16 cellular contexts compared by ENCODE assay signal in the genomic region with DNA sequence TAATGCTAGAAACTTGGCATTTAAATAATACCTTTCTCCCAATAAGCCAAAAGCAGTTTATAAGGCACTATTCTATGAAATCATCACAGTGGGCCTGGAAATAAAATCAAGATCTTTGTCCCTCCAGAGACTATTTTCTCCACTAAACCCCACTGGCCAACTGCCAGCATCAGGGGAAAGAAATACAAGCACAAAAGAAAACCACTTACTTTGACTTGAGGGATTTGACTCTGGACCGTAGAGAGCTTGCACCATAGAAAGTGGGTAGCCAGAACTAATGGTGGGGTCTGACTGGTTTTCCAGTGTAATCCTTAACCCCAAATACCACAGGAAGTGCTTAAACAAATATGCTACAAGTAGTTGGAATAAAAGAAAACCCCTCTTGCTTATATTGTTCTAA.
"Had no signal": no experiment of that assay in that cellular context is flagged by ENCODE, and none has a peak within 500 bp of the region (broad histone marks: within the 10 kb centered on the region; RNA-seq: fewer than 3 reads in every experiment).

No MANE protein-coding gene starts in this region.

- H3K27ac ChIP-seq: ascending aorta, colonic mucosa, gastrocnemius medialis, right lobe of liver, testis, VCaP had no signal

- H3K27me3 ChIP-seq: ascending aorta, colonic mucosa, gastrocnemius medialis, right lobe of liver, testis had no signal

- DNase-seq: activated CD4-positive, alpha-beta T cell treated with anti-CD3 and anti-CD28 coated beads for 36 hours; activated CD8-positive, alpha-beta memory T cell treated with anti-CD3 and anti-CD28 coated beads, Interleukin-2, amount 50 U/mL, for 48 hours; activated CD8-positive, alpha-beta T cell treated with anti-CD3 and anti-CD28 coated beads, Interleukin-2, amount 10 ng/mL, durations not matched to agents 7 days and 5 days; activated naive CD8-positive, alpha-beta T cell treated with anti-CD3 and anti-CD28 coated beads, Interleukin-2, amount 50 U/mL, for 24 hours; colonic mucosa; gastrocnemius medialis; kidney; naive thymus-derived CD4-positive, alpha-beta T cell; right lobe of liver; stimulated activated CD4-positive, alpha-beta T cell treated with anti-CD3 and anti-CD28 coated beads, Interleukin-2, amount 100 ng/mL, for 48 hours; stimulated activated naive CD8-positive, alpha-beta T cell treated with anti-CD3 and anti-CD28 coated beads, Interleukin-15, Interleukin-2, amounts not matched to agents 100 U/mL and 50 U/mL, for 24 hours; T-cell; T1000; testis had no signal

- H3K36me3 ChIP-seq: ascending aorta, colonic mucosa, gastrocnemius medialis, right lobe of liver had no signal

- FAIRE-seq: kidney had no signal

- H3K4me3 ChIP-seq: ascending aorta, colonic mucosa, gastrocnemius medialis, right lobe of liver, testis had no signal

- H3K9me3 ChIP-seq: ascending aorta, colonic mucosa, gastrocnemius medialis, right lobe of liver, testis had no signal

- H3K4me1 ChIP-seq: ascending aorta, colonic mucosa, gastrocnemius medialis, right lobe of liver, testis had no signal
